8 cellular contexts compared by ENCODE assay signal in the genomic region with DNA sequence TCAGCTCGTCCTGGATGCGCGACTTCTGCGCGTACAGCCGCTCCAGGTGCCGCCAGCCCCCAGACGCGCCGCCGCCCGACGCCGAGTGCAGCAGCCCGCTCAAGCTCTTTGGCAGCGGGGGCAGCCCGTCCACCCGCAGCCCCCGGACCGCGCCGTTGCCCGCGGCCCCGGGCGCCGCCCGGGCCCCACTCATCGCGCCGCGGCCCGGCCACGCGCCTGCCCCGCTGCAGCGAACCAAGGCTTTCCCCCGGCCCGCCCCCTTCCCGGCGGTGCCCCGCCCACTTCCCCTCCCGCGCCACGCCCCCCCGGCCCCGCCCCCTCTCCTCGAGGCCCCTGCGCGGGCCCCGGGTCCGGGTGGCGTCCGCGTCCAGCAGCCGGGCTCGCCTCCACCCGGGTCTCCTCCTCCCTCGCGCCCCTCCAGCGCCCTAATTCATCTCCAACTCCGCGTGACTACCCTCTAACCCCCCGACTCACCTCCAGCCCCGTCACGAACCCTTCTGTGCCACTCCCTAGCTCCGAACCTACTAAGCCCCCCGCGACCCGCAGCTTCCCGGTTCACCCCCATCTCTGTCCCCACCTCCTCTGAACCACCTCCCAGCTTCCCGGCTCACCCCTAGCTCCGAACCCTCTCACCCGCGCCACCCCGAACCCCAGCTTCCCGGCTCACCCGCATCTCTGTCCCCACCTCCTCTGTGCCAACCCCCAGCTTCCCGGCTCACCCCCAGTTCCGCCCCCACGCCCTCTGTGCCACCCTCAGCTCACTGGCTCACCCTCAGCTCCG. TPM values are rescaled to one million over a fixed set of nuclear protein-coding genes. Genes with fewer than 3 reads are reported as not detected.
DNase-seq lines count a peak whose midpoint lies in the region; ATAC-seq and TF ChIP-seq lines count a peak whose summit lies in the region.

Gene FAM89A (minus strand): TSS at position 236 of the 781 bp plus-strand sequence. CDS start 43 bp downstream, at position 193.

- H3K4me1 Mint-ChIP-seq in brain = peaks cover 28% of the 10 kb centered on the region

- H3K36me3 Mint-ChIP-seq in brain = peaks cover 5% of the 10 kb centered on the region

- peak within 1 kb of the TSS in 3 of 5 experiments; percentile 60 to 82 (median 70) for H3K27ac Mint-ChIP-seq in brain

- TF ChIP-seq CTCF in AG10803 (conservative IDR thresholded peaks at IDR 0.05; ENCODE audit: low read length) (no peak), brain (conservative IDR thresholded peaks at IDR 0.05) (no peak)

- DNase-seq in AG10803 (ENCODE audit: low read depth) (peak; percentile 18), UCSD-AML1 (lab: John Stamatoyannopoulos, UW; ENCODE audit: unreplicated experiment) (peak; percentile 63), iris pigment epithelial cell (ENCODE audit: low read depth) (peak; percentile 48)
- DNase-seq in stimulated activated CD4-positive, alpha-beta T cell treated with anti-CD3 and anti-CD28 coated beads, Interleukin-12 subunit alpha, Interleukin-12 subunit beta, amount 100 ng/mL, for 48 hours (ENCODE audit: low read depth in 2 of 3, low spot score in 1 of 3) = peak; percentile 39 to 70 (median 55)

- H3K27me3 Mint-ChIP-seq in brain = peaks cover 83% of the 10 kb centered on the region

- H3K9me3 Mint-ChIP-seq in brain = peaks cover 4 to 26% (median 12%) of the 10 kb centered on the region in 5 experiments

- ATAC-seq in GM19035 (IDR thresholded peaks at IDR 0.05; ENCODE audit: unreplicated experiment) (peak; percentile 71), HG03442 (IDR thresholded peaks at IDR 0.05; ENCODE audit: unreplicated experiment) (peak; percentile 66), HG02610 (IDR thresholded peaks at IDR 0.05; ENCODE audit: unreplicated experiment) (no peak)

- H3K4me3 ChIP-seq in AG10803 (ENCODE audit: low read length) = peak within 1 kb of the TSS; percentile 65

- H3K4me3 Mint-ChIP-seq in brain = peak within 1 kb of the TSS; percentile 81 to 91 (median 87)

RNA-seq across cellular contexts. Expression of gene FAM89A, which starts in this region (rescaled TPM):
- 6.2 TPM for polyA plus RNA-seq in brain (ENCODE audit: insufficient read depth, low read depth, low replicate concordance)
